Comparison of ENCODE assay signal across 8 cellular contexts in genomic region chr2:162221064-162221463, GRCh38. TPM values are rescaled to one million over a fixed set of nuclear protein-coding genes. Genes with fewer than 3 reads are reported as not detected.
A peak's percentile ranks its signal among the peaks of the same experiment; 100 is the strongest.
DNase-seq lines count a peak whose midpoint lies in the region; ATAC-seq, FAIRE-seq and TF ChIP-seq lines count a peak whose summit lies in the region.

No MANE protein-coding gene starts in this region.

- 31 to 33% methylated on average over 11 of the region's 11 CpGs for WGBS in pancreas, 2 donors

- peaks cover 31% of the 10 kb centered on the region for H3K27me3 Mint-ChIP-seq in activated T-helper 2 cell treated with anti-CD3 and anti-CD28 coated beads, Interferon-gamma antibody, Interleukin-2, Interleukin-4, amounts not matched to agents 10 μg/mL and 5 μg/mL and 100 μg/mL, durations not matched to agents 14 hours and 24 hours and 36 hours (ENCODE audit: low read depth)

- H3K27me3 ChIP-seq in pancreas, result no peaks in the 10 kb centered on the region

- no peaks in the 10 kb centered on the region for H3K9me3 Mint-ChIP-seq in activated T-helper 2 cell treated with anti-CD3 and anti-CD28 coated beads, Interferon-gamma antibody, Interleukin-2, Interleukin-4, amounts not matched to agents 10 μg/mL and 5 μg/mL and 100 μg/mL, durations not matched to agents 14 hours and 24 hours and 36 hours

- ATAC-seq in GM19043 (IDR thresholded peaks at IDR 0.05; ENCODE audit: low read depth, unreplicated experiment) (peak; percentile 91), HG03159 (IDR thresholded peaks at IDR 0.05; ENCODE audit: unreplicated experiment) (peak; percentile 95), pancreas (peak; percentile 84 to 99 (median 96))

- H3K4me3 ChIP-seq in pancreas, result no peak overlapping the region

- no peak overlapping the region for H3K4me3 Mint-ChIP-seq in activated T-helper 2 cell treated with anti-CD3 and anti-CD28 coated beads, Interferon-gamma antibody, Interleukin-2, Interleukin-4, amounts not matched to agents 10 μg/mL and 5 μg/mL and 100 μg/mL, durations not matched to agents 14 hours and 24 hours and 36 hours (ENCODE audit: low read depth)

- FAIRE-seq in pancreas (lab: Jason Lieb, UNC) (no peak), urothelium cell line (lab: Jason Lieb, UNC) (no peak)

- H3K4me1 Mint-ChIP-seq in activated T-helper 2 cell treated with anti-CD3 and anti-CD28 coated beads, Interferon-gamma antibody, Interleukin-2, Interleukin-4, amounts not matched to agents 10 μg/mL and 5 μg/mL and 100 μg/mL, durations not matched to agents 14 hours and 24 hours and 36 hours (ENCODE audit: low read depth), result no peaks in the 10 kb centered on the region

- H3K27ac Mint-ChIP-seq in activated T-helper 2 cell treated with anti-CD3 and anti-CD28 coated beads, Interferon-gamma antibody, Interleukin-2, Interleukin-4, amounts not matched to agents 10 μg/mL and 5 μg/mL and 100 μg/mL, durations not matched to agents 14 hours and 24 hours and 36 hours, result no peak overlapping the region

- H3K36me3 ChIP-seq in pancreas, result no peaks in the 10 kb centered on the region

- DNase-seq in C1 segment of cervical spinal cord (lab: John Stamatoyannopoulos, UW), result peak in 11 of 14 donors; percentile 5 to 68 (median 31)
- peak; percentile 69 for DNase-seq in RKO (ENCODE audit: low spot score)
- DNase-seq in activated T-helper 2 cell treated with anti-CD3 and anti-CD28 coated beads, Interferon-gamma antibody, Interleukin-2, Interleukin-4, amounts not matched to agents 10 μg/mL and 5 μg/mL and 100 μg/mL, durations not matched to agents 14 hours and 24 hours and 36 hours (ENCODE audit: low spot score), result peak; percentile 50
- DNase-seq in germinal center (ENCODE audit: low spot score), result peak; percentile 47
- DNase-seq in pancreas, result peak; percentile 30 to 88 (median 70)
- DNase-seq in urothelium cell line (ENCODE audit: low spot score), result peak; percentile 70

- intact Hi-C loops in activated T-helper 2 cell treated with anti-CD3 and anti-CD28 coated beads, Interferon-gamma antibody, Interleukin-2, Interleukin-4, amounts not matched to agents 10 μg/mL and 5 μg/mL and 100 μg/mL, durations not matched to agents 14 hours and 24 hours and 36 hours (cut with micrococcal nuclease), result loop anchor here (1.0 to 5.0 kb wide), 2 partner anchors 69 to 77 kb away; partner anchors contain the start of gene GCG
- intact Hi-C loops in pancreas (cut with DNase I), result loop anchor here in 1 of 3 donors (5.0 kb wide), 1 partner anchor 76 kb away; no protein-coding TSS in a partner anchor

- H3K27ac ChIP-seq in pancreas, result no peak overlapping the region

- H3K4me1 ChIP-seq in pancreas, result no peaks in the 10 kb centered on the region

- H3K36me3 Mint-ChIP-seq in activated T-helper 2 cell treated with anti-CD3 and anti-CD28 coated beads, Interferon-gamma antibody, Interleukin-2, Interleukin-4, amounts not matched to agents 10 μg/mL and 5 μg/mL and 100 μg/mL, durations not matched to agents 14 hours and 24 hours and 36 hours (ENCODE audit: low read depth), result no peaks in the 10 kb centered on the region

- TF ChIP-seq CTCF in pancreas (IDR thresholded peaks at IDR 0.05), result peak; percentile 72 to 84 (median 78)

- no peaks in the 10 kb centered on the region for H3K9me3 ChIP-seq in pancreas

RNA-seq across cellular contexts. Expression of gene FAP, which starts 22.2 kb away (rescaled TPM):
- not detected in 2 replicates for total RNA-seq in activated T-helper 2 cell treated with anti-CD3 and anti-CD28 coated beads, Interferon-gamma antibody, Interleukin-2, Interleukin-4, amounts not matched to agents 10 μg/mL and 5 μg/mL and 100 μg/mL, durations not matched to agents 14 hours and 24 hours and 36 hours
- total RNA-seq in pancreas, result 10 to 100 TPM in 2 of 6 donors, 1 to 10 TPM in 3, under 1 TPM in 1; 0.98 to 17.0 (median 3.1) TPM
- polyA plus RNA-seq in pancreas, result 10 to 100 TPM; 11.9 to 38.1 TPM
